23 cellular contexts compared by ENCODE assay signal in the genomic region with DNA sequence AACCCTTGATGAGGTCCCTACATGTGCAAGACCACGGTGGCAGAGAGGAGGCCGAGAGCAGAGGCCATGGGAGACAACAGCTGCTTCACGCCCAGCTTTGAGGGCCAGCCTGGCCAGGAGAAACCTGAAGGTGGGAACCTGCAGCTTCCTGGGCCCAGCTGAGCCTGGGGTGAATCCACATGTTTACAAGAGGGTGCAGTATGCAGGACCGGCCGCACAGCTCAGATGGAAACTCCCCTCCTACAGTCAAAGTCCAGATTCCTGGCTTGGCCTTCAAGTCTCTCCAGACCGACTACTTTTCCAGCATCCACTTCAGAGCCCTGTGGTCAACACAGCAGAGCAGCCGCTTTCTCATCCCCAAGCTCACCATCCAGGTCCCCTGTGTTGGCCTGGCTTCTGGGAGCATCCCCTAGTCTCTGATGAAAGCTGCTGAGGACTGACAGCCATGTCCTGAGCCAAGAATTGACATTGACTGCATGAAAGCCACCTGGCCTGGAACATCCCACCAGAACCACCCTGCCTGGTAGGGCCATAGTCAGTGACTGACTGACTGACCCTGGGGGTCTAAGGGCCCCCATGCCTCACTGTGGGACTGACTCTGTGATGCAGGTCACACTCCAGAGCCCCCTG. TPM values are rescaled to one million over a fixed set of nuclear protein-coding genes. Genes with fewer than 3 reads are reported as not detected.
DNase-seq lines count a peak whose midpoint lies in the region; ATAC-seq and TF ChIP-seq lines count a peak whose summit lies in the region.
"Had no signal": no experiment of that assay in that cellular context is flagged by ENCODE, and none has a peak within 500 bp of the region (broad histone marks: within the 10 kb centered on the region; RNA-seq: fewer than 3 reads in every experiment).

No MANE protein-coding gene starts in this region.

- peak; percentile 66 for DNase-seq in HuH-7 (ENCODE audit: low spot score)
- peak; percentile 21 for DNase-seq in endodermal cell
- peak; percentile 14 for DNase-seq in mucosa of gallbladder (ENCODE audit: low spot score)
- DNase-seq in NCI-H1092 (lab: John Stamatoyannopoulos, UW), result no peak
- DNase-seq in DMS79 (lab: John Stamatoyannopoulos, UW), result no peak
- DNase-seq: CD8-positive, alpha-beta T cell; DMS 273 treated with DMSO at 0.1 percent for 48 hours; DND-41; GM23248; H7; NCI-H1048; NCI-H1436; NCI-H187 treated with DMSO at 0.1 percent for 48 hours; NCI-H2107; NCI-H524; NCI-H748 treated with DMSO at 0.1 percent for 48 hours; SIG-M5 had no signal

- H3K27me3 Mint-ChIP-seq in endodermal cell (ENCODE audit: insufficient read depth), result peaks cover 3% of the 10 kb centered on the region

- no peak for TF ChIP-seq CTCF in endodermal cell (conservative IDR thresholded peaks at IDR 0.05)

- H3K27me3 ChIP-seq in endodermal cell (ENCODE audit: control insufficient read depth, insufficient read depth, low read length, poor library complexity, severe bottlenecking), result no peaks in the 10 kb centered on the region

- H3K27ac ChIP-seq in endodermal cell (ENCODE audit: low read depth, low read length), result no peak overlapping the region
- H3K27ac ChIP-seq: A549, C4-2B, GM23248, SK-N-MC had no signal

- H3K9me3 ChIP-seq in endodermal cell (ENCODE audit: control insufficient read depth, low read length), result no peaks in the 10 kb centered on the region
- H3K9me3 ChIP-seq: A549 had no signal

- peaks cover 7% of the 10 kb centered on the region for H3K9me3 Mint-ChIP-seq in endodermal cell
- H3K9me3 Mint-ChIP-seq: CD8-positive, alpha-beta T cell had no signal

- H3K4me3 ChIP-seq in endodermal cell (ENCODE audit: low read length), result no peak overlapping the region
- H3K4me3 ChIP-seq: A549, GM23248, SK-N-MC had no signal

- H3K4me1 Mint-ChIP-seq in endodermal cell, result peaks cover 16% of the 10 kb centered on the region
- H3K4me1 Mint-ChIP-seq: B cell had no signal

- no peaks in the 10 kb centered on the region for H3K4me1 ChIP-seq in endodermal cell (ENCODE audit: control insufficient read depth, insufficient read depth, low read length)
- H3K4me1 ChIP-seq: A549 had no signal

- no peak overlapping the region for H3K4me3 Mint-ChIP-seq in endodermal cell
- H3K4me3 Mint-ChIP-seq: B cell; CD8-positive, alpha-beta T cell had no signal

- H3K27ac Mint-ChIP-seq in endodermal cell, result no peak overlapping the region
- H3K27ac Mint-ChIP-seq: B cell; CD8-positive, alpha-beta T cell had no signal

- no peaks in the 10 kb centered on the region for H3K36me3 ChIP-seq in endodermal cell (ENCODE audit: control insufficient read depth, insufficient read depth, low read length)

- no peaks in the 10 kb centered on the region for H3K36me3 Mint-ChIP-seq in endodermal cell (ENCODE audit: low read depth)
- H3K36me3 Mint-ChIP-seq: CD8-positive, alpha-beta T cell had no signal

- WGBS in endodermal cell (ENCODE audit: insufficient coverage in 1 of 2, insufficient read length in 1 of 2), 2 experiments, result 94 to 95% methylated on average over 5 to 7 of the region's 7 CpGs

- no peak for ATAC-seq in HG03139 (IDR thresholded peaks at IDR 0.05; ENCODE audit: unreplicated experiment)
- ATAC-seq in GM19397 (IDR thresholded peaks at IDR 0.05; ENCODE audit: unreplicated experiment), result no peak
- ATAC-seq: A549; CD8-positive, alpha-beta T cell had no signal

- no peak overlapping the region for H3K9ac ChIP-seq in endodermal cell (ENCODE audit: extremely low read depth, low read length, poor library complexity, severe bottlenecking)
- H3K9ac ChIP-seq: GM23248 had no signal

RNA-seq across cellular contexts. Expression of gene CCND1, which starts 39.5 kb away (rescaled TPM):
- total RNA-seq in endodermal cell (100 to 1,000 TPM in 1 of 2 donors, 10 to 100 TPM in 1; 65.7 to 214 TPM), mucosa of gallbladder (181 TPM)
- polyA plus RNA-seq in endodermal cell (2013, experiment 1 of 2), result 203 TPM
- polyA plus RNA-seq in endodermal cell (2013, experiment 2 of 2), result 171 TPM

Comparison
In these comparisons a context has a peak if more than half of its experiments do, and no peak if none do; other contexts are left out.
1. DNase-seq: peak in HuH-7 (single experiment), endodermal cell (single experiment) and mucosa of gallbladder (single experiment); none in NCI-H1092 (single experiment) and DMS79 (single experiment).